ENCODE assay signal across 1 cellular context in genomic region chr2:202306034-202306433, GRCh38.
TF ChIP-seq lines count a peak whose summit lies in the region.

No MANE protein-coding gene starts in this region.

TF ChIP-seq in HepG2, 621 proteins besides CTCF, POLR2A, EP300 and RAD21 (continued from another document):
- no peak for TF ChIP-seq ATF2 (CRISPR knock-in tag; IDR thresholded peaks at IDR 0.05)
- TF ChIP-seq RBM22 (optimal IDR thresholded peaks at IDR 0.05; ENCODE audit: low read length), result peak; percentile 79
